18 cellular contexts compared by ENCODE assay signal in genomic region chr5:76670508-76670907, GRCh38. TPM values are rescaled to one million over a fixed set of nuclear protein-coding genes. Genes with fewer than 3 reads are reported as not detected.
DNase-seq lines count a peak whose midpoint lies in the region; ATAC-seq and TF ChIP-seq lines count a peak whose summit lies in the region.
"Had no signal": no experiment of that assay in that cellular context is flagged by ENCODE, and none has a peak within 500 bp of the region (broad histone marks: within the 10 kb centered on the region; RNA-seq: fewer than 3 reads in every experiment).

No MANE protein-coding gene starts in this region.

- no peak overlapping the region for H3K4me3 ChIP-seq in IMR-90 (ENCODE audit: insufficient read depth, low read depth, low read length)
- H3K4me3 ChIP-seq: SJCRH30 had no signal

- intact Hi-C loops in IMR-90 (cut with micrococcal nuclease), result no loop called here

- H3K23ac ChIP-seq in IMR-90 (ENCODE audit: low read depth, low read length), result peak overlapping the region; percentile 56; the same call in 1 of the 2 replicates

- H3K18ac ChIP-seq in IMR-90 (ENCODE audit: low read depth, low read length), result 0 out of 2 replicates have a peak overlapping the region, but pooled peaks have one; percentile 32

- H3K56ac ChIP-seq in IMR-90 (ENCODE audit: extremely low read depth, insufficient read depth, low read length), result no peak overlapping the region

- H3K4me2 ChIP-seq in IMR-90 (ENCODE audit: low read depth, low read length), result no peak overlapping the region

- H3K4me1 ChIP-seq in IMR-90 (ENCODE audit: control insufficient read depth, insufficient read depth, low read length), result peaks cover 7% of the 10 kb centered on the region
- H3K4me1 ChIP-seq: Caco-2 had no signal

- no peak for TF ChIP-seq POLR2A in IMR-90 (IDR thresholded peaks at IDR 0.05; ENCODE audit: low read depth, low read length)

- no CpG with 5 or more reads among the region's 3 CpGs for WGBS in IMR-90 (ENCODE audit: extremely low coverage in 2 of 2, insufficient read length in 1 of 2), 2 experiments

- POLR2A ChIA-PET in IMR-90 (lab: Charles Lee; ENCODE audit: unreplicated experiment), result no interaction called here

- no peak overlapping the region for H3K4me3 Mint-ChIP-seq in nephron progenitor cell
- H3K4me3 Mint-ChIP-seq: CD8-positive, alpha-beta T cell; H9 had no signal

- no peak overlapping the region for H3K9ac ChIP-seq in IMR-90 (ENCODE audit: low read depth, low read length)

- no peaks in the 10 kb centered on the region for H3K79me1 ChIP-seq in IMR-90 (ENCODE audit: low read depth in 1 of 2, low read length in 2 of 2)

- H3K9me3 ChIP-seq in IMR-90 (ENCODE audit: control insufficient read depth, insufficient read depth, low read length), result no peaks in the 10 kb centered on the region
- H3K9me3 ChIP-seq: Caco-2, SJCRH30 had no signal

- no peak overlapping the region for H2AK9ac ChIP-seq in IMR-90 (replicated peaks; ENCODE audit: low read depth, low read length, poor library complexity)

- H2BK20ac ChIP-seq in IMR-90 (ENCODE audit: low read depth, low read length), result peak overlapping the region; percentile 77

- dilution Hi-C loops in IMR-90 (cut with HindIII; ENCODE audit: low sequenced_read_pairs, unreplicated experiment), result no loop called here

- H4K8ac ChIP-seq in IMR-90 (ENCODE audit: low read depth in 2 of 2, low read length in 2 of 2), result peak overlapping the region in 1 of 2 experiments; percentile 37; a peak in 1 of 4 replicates

- H3K27me3 Mint-ChIP-seq in nephron progenitor cell (ENCODE audit: low read depth, poor library complexity), result peaks cover 4% of the 10 kb centered on the region

- H2BK120ac ChIP-seq in IMR-90 (ENCODE audit: low read depth, low read length), result peak overlapping the region; percentile 25

- ATAC-seq in IMR-90 (ENCODE audit: low read depth), result no peak
- no peak for ATAC-seq in GM21723 (IDR thresholded peaks at IDR 0.05; ENCODE audit: unreplicated experiment)
- no peak for ATAC-seq in esophagus mucosa
- no peak for ATAC-seq in HG03571 (IDR thresholded peaks at IDR 0.05; ENCODE audit: unreplicated experiment)
- ATAC-seq: CD8-positive, alpha-beta T cell; SK-N-SH treated with all-trans-retinoic acid at 6 μM for 48 hours had no signal

- in situ Hi-C loops in IMR-90 (cut with MboI; ENCODE audit: low sequenced_read_pairs), result no loop called here

- no peak overlapping the region for H2BK15ac ChIP-seq in IMR-90 (ENCODE audit: low read depth, low read length)

- no peak overlapping the region for H2BK5ac ChIP-seq in IMR-90 (ENCODE audit: low read depth, low read length, poor library complexity, severe bottlenecking)

- no peak overlapping the region for H2AFZ ChIP-seq in IMR-90 (replicated peaks; ENCODE audit: low read length, poor library complexity)

- peak; percentile 10 for DNase-seq in GDM1 (lab: John Stamatoyannopoulos, UW)
- no peak for DNase-seq in IMR-90
- peak; percentile 26 for DNase-seq in amniotic epithelial cell (ENCODE audit: low read depth)
- no peak for DNase-seq in nephron progenitor cell
- DNase-seq: C1 segment of cervical spinal cord; Caco-2; CD8-positive, alpha-beta T cell; H9; NCI-H1105 treated with DMSO at 0.1 percent for 48 hours; NCI-H2029; NCI-H446; NCI-H524 treated with DMSO at 0.1 percent for 48 hours; NCI-H774; SJCRH30 had no signal

- H4K91ac ChIP-seq in IMR-90 (ENCODE audit: insufficient read depth, low read depth, low read length), result no peak overlapping the region; the same call in 1 of the 2 replicates

- no peaks in the 10 kb centered on the region for H3K27me3 ChIP-seq in IMR-90 (ENCODE audit: control insufficient read depth, insufficient read depth, low read length)
- H3K27me3 ChIP-seq: SJCRH30 had no signal

- TF ChIP-seq RAD21 in IMR-90 (IDR thresholded peaks at IDR 0.05; ENCODE audit: low read length), result no peak

- TF ChIP-seq CTCF in IMR-90 (conservative IDR thresholded peaks at IDR 0.05; ENCODE audit: low read depth, low read length) (no peak), nephron progenitor cell (IDR thresholded peaks at IDR 0.05) (no peak)

- peaks cover 5% of the 10 kb centered on the region; the same call in 1 of the 2 replicates for H3K9me1 ChIP-seq in IMR-90 (ENCODE audit: insufficient read depth, low read length)

- peak overlapping the region; percentile 78 for H3K27ac Mint-ChIP-seq in nephron progenitor cell
- H3K27ac Mint-ChIP-seq: CD8-positive, alpha-beta T cell; H9 had no signal

- H3K4ac ChIP-seq in IMR-90 (ENCODE audit: low read depth, low read length), result peak overlapping the region; percentile 67; the same call in 1 of the 2 replicates

- peak overlapping the region; percentile 57; the same call in 1 of the 2 replicates for H3K14ac ChIP-seq in IMR-90 (replicated peaks; ENCODE audit: low read depth, low read length)

- H2AK5ac ChIP-seq in IMR-90 (ENCODE audit: low read depth, low read length), result peak overlapping the region; percentile 43; the same call in 1 of the 2 replicates

- peaks cover 75% of the 10 kb centered on the region for H3K36me3 Mint-ChIP-seq in nephron progenitor cell (ENCODE audit: low read depth)

- no TSS peak for BruUV-seq in IMR-90 (replicated peaks; lab: Mats Ljungman, UMichigan)

- peaks cover 19% of the 10 kb centered on the region for H3K4me1 Mint-ChIP-seq in nephron progenitor cell
- H3K4me1 Mint-ChIP-seq: H9 had no signal

- H3K36me3 ChIP-seq in IMR-90 (ENCODE audit: control insufficient read depth, insufficient read depth, low read length), result no peaks in the 10 kb centered on the region
- H3K36me3 ChIP-seq: SJCRH30 had no signal

- no peak overlapping the region for H3K27ac ChIP-seq in IMR-90 (ENCODE audit: insufficient read depth, low read length)
- H3K27ac ChIP-seq: SJCRH30 had no signal

- CTCF ChIA-PET in IMR-90 (lab: Yijun Ruan, JAX), result no interaction called here

- H3K9me3 Mint-ChIP-seq in nephron progenitor cell, result peaks cover 4% of the 10 kb centered on the region
- H3K9me3 Mint-ChIP-seq: CD8-positive, alpha-beta T cell; H9 had no signal

- no peaks in the 10 kb centered on the region for H4K20me1 ChIP-seq in IMR-90 (ENCODE audit: insufficient read depth, low read length)

- 0 out of 2 replicates have a peak overlapping the region, but pooled peaks have one; percentile 57 for H4K5ac ChIP-seq in IMR-90 (ENCODE audit: low read depth, low read length)

TF ChIP-seq in IMR-90, 13 proteins besides CTCF, POLR2A, EP300 and RAD21:
- TF ChIP-seq NFE2L2 (IDR thresholded peaks at IDR 0.05; ENCODE audit: low read depth, low read length) (no peak), MAFK (IDR thresholded peaks at IDR 0.05; ENCODE audit: low read depth, low read length) (no peak), CEBPB (IDR thresholded peaks at IDR 0.05; ENCODE audit: low read depth, low read length) (no peak), BHLHE40 (IDR thresholded peaks at IDR 0.05; ENCODE audit: low read depth, low read length) (no peak), RFX5 (IDR thresholded peaks at IDR 0.05; ENCODE audit: low read depth, low read length) (no peak), RCOR1 (IDR thresholded peaks at IDR 0.05; ENCODE audit: insufficient replicate concordance, low read length) (no peak), MAZ (IDR thresholded peaks at IDR 0.05; ENCODE audit: borderline replicate concordance, low read depth, low read length) (no peak), SMC3 (IDR thresholded peaks at IDR 0.05; ENCODE audit: low read depth, low read length) (no peak), USF2 (IDR thresholded peaks at IDR 0.05; ENCODE audit: low read depth, low read length) (no peak)

RNA-seq across cellular contexts. Expression of gene F2R, which starts 45.4 kb away (rescaled TPM):
- 85.7 and 96.7 TPM in 2 replicates for total RNA-seq in IMR-90 (2012; rRNA removed)
- polyA plus RNA-seq in IMR-90 (2012; rRNA removed), result 135 and 147 TPM in 2 replicates
- 76.8 and 100 TPM in 2 replicates for polyA plus RNA-seq in IMR-90 (2012; cell fraction: cytosol; rRNA removed)
- 17.8 and 49.6 TPM in 2 replicates for polyA plus RNA-seq in IMR-90 (2012; cell fraction: nucleus; rRNA removed; ENCODE audit: low replicate concordance)
- 2.3 TPM for total RNA-seq in esophagus mucosa

RNA-seq across cellular contexts. Expression of gene F2RL2, which starts 47.3 kb away (rescaled TPM):
- total RNA-seq in IMR-90 (2012; rRNA removed), result 18.1 and 21.7 TPM in 2 replicates
- polyA plus RNA-seq in IMR-90 (2012; rRNA removed), result 30.9 and 32.8 TPM in 2 replicates
- 15.5 and 22.9 TPM in 2 replicates for polyA plus RNA-seq in IMR-90 (2012; cell fraction: cytosol; rRNA removed)
- 5.8 and 23.9 TPM in 2 replicates for polyA plus RNA-seq in IMR-90 (2012; cell fraction: nucleus; rRNA removed; ENCODE audit: low replicate concordance)
- 0.20 TPM for total RNA-seq in esophagus mucosa
- total RNA-seq: Caco-2; CD8-positive, alpha-beta T cell; H9 had no signal

Comparison
In these comparisons a context has a peak if more than half of its experiments do, and no peak if none do; other contexts are left out.
1. DNase-seq: peak in GDM1 (single experiment) and amniotic epithelial cell (single experiment); none in IMR-90 (single experiment) and nephron progenitor cell (single experiment).
2. RNA of gene F2R, which starts 45.4 kb away (total RNA-seq): 85.7 to 96.7 TPM in IMR-90; 2.3 TPM in esophagus mucosa (single experiment); every median in the first group is over 10 times any median in the second.
3. RNA of gene F2RL2, which starts 47.3 kb away (total RNA-seq): 18.1 to 21.7 TPM in IMR-90; 0.20 TPM in esophagus mucosa (single experiment); every median in the first group is over 10 times any median in the second.